In the genomic region with DNA sequence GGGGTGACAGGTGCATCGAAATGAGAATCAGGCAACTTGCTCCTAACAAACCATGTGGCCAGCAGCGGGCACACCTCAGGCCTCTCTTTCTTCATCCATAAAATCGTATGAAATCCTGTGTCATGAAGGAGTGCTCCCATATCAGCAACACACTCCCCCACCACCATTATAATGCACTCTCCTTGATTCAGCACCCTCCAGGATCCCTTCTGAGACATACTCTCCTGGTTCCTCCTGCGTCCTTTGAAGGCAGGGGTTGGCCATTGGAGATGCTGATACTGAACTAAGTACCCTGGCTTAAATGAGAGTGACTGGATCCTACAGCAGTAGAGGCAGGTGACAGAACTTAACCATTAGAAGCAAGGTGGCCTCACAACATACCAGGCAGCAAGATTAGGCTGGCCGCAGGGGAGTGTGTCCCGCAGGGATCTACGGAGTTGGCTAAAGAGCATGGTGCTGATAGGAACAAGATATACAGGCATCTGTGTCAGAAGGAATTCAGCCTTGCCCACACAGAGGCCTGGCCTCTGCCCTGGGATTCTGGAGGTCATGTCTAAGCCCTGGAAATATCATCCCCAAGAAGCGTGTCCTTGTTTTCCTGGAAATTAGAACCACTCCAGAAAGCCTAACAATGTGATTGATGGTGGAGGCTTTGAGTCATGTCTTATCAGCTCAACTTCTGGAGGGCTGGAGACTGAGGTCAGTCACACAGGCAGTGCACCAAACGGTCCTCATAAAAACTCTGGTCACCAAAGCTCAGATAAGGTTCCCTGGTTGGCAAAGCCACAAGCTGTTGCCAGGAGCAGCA, we compare ENCODE assay signal across 1 cellular context.
A peak's percentile ranks its signal among the peaks of the same experiment; 100 is the strongest.
TF ChIP-seq lines count a peak whose summit lies in the region.

No MANE protein-coding gene starts in this region.

TF ChIP-seq in K562, 482 proteins besides CTCF, POLR2A, EP300 and RAD21 (continued from another document and continues in another):
- TF ChIP-seq OTX1 (CRISPR knock-in tag; IDR thresholded peaks at IDR 0.05) (0 out of 2 replicates have a peak, but pooled peaks have one; percentile 52), PHTF2 (CRISPR knock-in tag; IDR thresholded peaks at IDR 0.05) (no peak), TARDBP (IDR thresholded peaks at IDR 0.05) (no peak), ZEB2 (IDR thresholded peaks at IDR 0.05) (peak; percentile 70), GTF2A2 (tag; IDR thresholded peaks at IDR 0.05) (no peak), ARHGAP35 (IDR thresholded peaks at IDR 0.05; ENCODE audit: partially characterized antibody) (no peak), CSDE1 (IDR thresholded peaks at IDR 0.05) (no peak), DPF2 (IDR thresholded peaks at IDR 0.05) (peak; percentile 93), RFX1 (IDR thresholded peaks at IDR 0.05) (peak; percentile 49), MEF2D (tag; conservative IDR thresholded peaks at IDR 0.05; ENCODE audit: low read depth) (no peak), MEIS2 (IDR thresholded peaks at IDR 0.05; ENCODE audit: partially characterized antibody) (peak; percentile 99), SMAD3 (CRISPR knock-in tag; conservative IDR thresholded peaks at IDR 0.05) (no peak), NCOA6 (IDR thresholded peaks at IDR 0.05) (no peak), ZNF79 (CRISPR knock-in tag; IDR thresholded peaks at IDR 0.05; ENCODE audit: low read depth) (no peak), NFE2 (IDR thresholded peaks at IDR 0.05; ENCODE audit: low read depth) (peak; percentile 53; the same call in 1 of the 2 replicates), RBM15 (IDR thresholded peaks at IDR 0.05; ENCODE audit: insufficient read depth, low read length) (no peak), SMARCA4 (IDR thresholded peaks at IDR 0.05) (peak; percentile 95), PYGO2 (tag; IDR thresholded peaks at IDR 0.05) (no peak), KAT8 (IDR thresholded peaks at IDR 0.05; ENCODE audit: low read depth) (no peak), KDM2B (CRISPR knock-in tag; IDR thresholded peaks at IDR 0.05) (no peak), HIVEP1 (CRISPR knock-in tag; IDR thresholded peaks at IDR 0.05) (0 out of 2 replicates have a peak, but pooled peaks have one; percentile 41), POLR2H (tag; IDR thresholded peaks at IDR 0.05; ENCODE audit: low read depth) (no peak), ZNF263 (CRISPR knock-in tag; IDR thresholded peaks at IDR 0.05; ENCODE audit: borderline replicate concordance) (peak; percentile 92), CHD4 (IDR thresholded peaks at IDR 0.05; ENCODE audit: insufficient read depth, insufficient replicate concordance, low read depth, low read length, poor library complexity, severe bottlenecking) (no peak), POLR2AphosphoS5 (IDR thresholded peaks at IDR 0.05; ENCODE audit: control insufficient read depth, insufficient read depth, low read depth, low read length) (peak; percentile 82), BCL6 (CRISPR knock-in tag; IDR thresholded peaks at IDR 0.05) (no peak), ETV1 (tag; conservative IDR thresholded peaks at IDR 0.05; ENCODE audit: low read depth) (no peak), KAT2B (IDR thresholded peaks at IDR 0.05; ENCODE audit: low read depth, low read length) (no peak), BRD4 (IDR thresholded peaks at IDR 0.05) (no peak)
- TF ChIP-seq, protein P1, sequence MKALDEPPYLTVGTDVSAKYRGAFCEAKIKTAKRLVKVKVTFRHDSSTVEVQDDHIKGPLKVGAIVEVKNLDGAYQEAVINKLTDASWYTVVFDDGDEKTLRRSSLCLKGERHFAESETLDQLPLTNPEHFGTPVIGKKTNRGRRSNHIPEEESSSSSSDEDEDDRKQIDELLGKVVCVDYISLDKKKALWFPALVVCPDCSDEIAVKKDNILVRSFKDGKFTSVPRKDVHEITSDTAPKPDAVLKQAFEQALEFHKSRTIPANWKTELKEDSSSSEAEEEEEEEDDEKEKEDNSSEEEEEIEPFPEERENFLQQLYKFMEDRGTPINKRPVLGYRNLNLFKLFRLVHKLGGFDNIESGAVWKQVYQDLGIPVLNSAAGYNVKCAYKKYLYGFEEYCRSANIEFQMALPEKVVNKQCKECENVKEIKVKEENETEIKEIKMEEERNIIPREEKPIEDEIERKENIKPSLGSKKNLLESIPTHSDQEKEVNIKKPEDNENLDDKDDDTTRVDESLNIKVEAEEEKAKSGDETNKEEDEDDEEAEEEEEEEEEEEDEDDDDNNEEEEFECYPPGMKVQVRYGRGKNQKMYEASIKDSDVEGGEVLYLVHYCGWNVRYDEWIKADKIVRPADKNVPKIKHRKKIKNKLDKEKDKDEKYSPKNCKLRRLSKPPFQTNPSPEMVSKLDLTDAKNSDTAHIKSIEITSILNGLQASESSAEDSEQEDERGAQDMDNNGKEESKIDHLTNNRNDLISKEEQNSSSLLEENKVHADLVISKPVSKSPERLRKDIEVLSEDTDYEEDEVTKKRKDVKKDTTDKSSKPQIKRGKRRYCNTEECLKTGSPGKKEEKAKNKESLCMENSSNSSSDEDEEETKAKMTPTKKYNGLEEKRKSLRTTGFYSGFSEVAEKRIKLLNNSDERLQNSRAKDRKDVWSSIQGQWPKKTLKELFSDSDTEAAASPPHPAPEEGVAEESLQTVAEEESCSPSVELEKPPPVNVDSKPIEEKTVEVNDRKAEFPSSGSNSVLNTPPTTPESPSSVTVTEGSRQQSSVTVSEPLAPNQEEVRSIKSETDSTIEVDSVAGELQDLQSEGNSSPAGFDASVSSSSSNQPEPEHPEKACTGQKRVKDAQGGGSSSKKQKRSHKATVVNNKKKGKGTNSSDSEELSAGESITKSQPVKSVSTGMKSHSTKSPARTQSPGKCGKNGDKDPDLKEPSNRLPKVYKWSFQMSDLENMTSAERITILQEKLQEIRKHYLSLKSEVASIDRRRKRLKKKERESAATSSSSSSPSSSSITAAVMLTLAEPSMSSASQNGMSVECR (CRISPR knock-in tag; IDR thresholded peaks at IDR 0.05): no peak
- TF ChIP-seq, protein P2, sequence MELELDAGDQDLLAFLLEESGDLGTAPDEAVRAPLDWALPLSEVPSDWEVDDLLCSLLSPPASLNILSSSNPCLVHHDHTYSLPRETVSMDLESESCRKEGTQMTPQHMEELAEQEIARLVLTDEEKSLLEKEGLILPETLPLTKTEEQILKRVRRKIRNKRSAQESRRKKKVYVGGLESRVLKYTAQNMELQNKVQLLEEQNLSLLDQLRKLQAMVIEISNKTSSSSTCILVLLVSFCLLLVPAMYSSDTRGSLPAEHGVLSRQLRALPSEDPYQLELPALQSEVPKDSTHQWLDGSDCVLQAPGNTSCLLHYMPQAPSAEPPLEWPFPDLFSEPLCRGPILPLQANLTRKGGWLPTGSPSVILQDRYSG (tag; conservative IDR thresholded peaks at IDR 0.05; ENCODE audit: low read depth): no peak
- TF ChIP-seq, protein P3, sequence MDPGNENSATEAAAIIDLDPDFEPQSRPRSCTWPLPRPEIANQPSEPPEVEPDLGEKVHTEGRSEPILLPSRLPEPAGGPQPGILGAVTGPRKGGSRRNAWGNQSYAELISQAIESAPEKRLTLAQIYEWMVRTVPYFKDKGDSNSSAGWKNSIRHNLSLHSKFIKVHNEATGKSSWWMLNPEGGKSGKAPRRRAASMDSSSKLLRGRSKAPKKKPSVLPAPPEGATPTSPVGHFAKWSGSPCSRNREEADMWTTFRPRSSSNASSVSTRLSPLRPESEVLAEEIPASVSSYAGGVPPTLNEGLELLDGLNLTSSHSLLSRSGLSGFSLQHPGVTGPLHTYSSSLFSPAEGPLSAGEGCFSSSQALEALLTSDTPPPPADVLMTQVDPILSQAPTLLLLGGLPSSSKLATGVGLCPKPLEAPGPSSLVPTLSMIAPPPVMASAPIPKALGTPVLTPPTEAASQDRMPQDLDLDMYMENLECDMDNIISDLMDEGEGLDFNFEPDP (CRISPR knock-in tag; IDR thresholded peaks at IDR 0.05): no peak
- TF ChIP-seq, protein P4, sequence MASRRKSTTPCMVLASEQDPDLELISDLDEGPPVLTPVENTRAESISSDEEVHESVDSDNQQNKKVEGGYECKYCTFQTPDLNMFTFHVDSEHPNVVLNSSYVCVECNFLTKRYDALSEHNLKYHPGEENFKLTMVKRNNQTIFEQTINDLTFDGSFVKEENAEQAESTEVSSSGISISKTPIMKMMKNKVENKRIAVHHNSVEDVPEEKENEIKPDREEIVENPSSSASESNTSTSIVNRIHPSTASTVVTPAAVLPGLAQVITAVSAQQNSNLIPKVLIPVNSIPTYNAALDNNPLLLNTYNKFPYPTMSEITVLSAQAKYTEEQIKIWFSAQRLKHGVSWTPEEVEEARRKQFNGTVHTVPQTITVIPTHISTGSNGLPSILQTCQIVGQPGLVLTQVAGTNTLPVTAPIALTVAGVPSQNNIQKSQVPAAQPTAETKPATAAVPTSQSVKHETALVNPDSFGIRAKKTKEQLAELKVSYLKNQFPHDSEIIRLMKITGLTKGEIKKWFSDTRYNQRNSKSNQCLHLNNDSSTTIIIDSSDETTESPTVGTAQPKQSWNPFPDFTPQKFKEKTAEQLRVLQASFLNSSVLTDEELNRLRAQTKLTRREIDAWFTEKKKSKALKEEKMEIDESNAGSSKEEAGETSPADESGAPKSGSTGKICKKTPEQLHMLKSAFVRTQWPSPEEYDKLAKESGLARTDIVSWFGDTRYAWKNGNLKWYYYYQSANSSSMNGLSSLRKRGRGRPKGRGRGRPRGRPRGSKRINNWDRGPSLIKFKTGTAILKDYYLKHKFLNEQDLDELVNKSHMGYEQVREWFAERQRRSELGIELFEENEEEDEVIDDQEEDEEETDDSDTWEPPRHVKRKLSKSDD (conservative IDR thresholded peaks at IDR 0.05; ENCODE audit: low read length): no peak
- TF ChIP-seq, protein P5, sequence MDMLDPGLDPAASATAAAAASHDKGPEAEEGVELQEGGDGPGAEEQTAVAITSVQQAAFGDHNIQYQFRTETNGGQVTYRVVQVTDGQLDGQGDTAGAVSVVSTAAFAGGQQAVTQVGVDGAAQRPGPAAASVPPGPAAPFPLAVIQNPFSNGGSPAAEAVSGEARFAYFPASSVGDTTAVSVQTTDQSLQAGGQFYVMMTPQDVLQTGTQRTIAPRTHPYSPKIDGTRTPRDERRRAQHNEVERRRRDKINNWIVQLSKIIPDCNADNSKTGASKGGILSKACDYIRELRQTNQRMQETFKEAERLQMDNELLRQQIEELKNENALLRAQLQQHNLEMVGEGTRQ (CRISPR knock-in tag; IDR thresholded peaks at IDR 0.05): no peak
- TF ChIP-seq, protein P6, sequence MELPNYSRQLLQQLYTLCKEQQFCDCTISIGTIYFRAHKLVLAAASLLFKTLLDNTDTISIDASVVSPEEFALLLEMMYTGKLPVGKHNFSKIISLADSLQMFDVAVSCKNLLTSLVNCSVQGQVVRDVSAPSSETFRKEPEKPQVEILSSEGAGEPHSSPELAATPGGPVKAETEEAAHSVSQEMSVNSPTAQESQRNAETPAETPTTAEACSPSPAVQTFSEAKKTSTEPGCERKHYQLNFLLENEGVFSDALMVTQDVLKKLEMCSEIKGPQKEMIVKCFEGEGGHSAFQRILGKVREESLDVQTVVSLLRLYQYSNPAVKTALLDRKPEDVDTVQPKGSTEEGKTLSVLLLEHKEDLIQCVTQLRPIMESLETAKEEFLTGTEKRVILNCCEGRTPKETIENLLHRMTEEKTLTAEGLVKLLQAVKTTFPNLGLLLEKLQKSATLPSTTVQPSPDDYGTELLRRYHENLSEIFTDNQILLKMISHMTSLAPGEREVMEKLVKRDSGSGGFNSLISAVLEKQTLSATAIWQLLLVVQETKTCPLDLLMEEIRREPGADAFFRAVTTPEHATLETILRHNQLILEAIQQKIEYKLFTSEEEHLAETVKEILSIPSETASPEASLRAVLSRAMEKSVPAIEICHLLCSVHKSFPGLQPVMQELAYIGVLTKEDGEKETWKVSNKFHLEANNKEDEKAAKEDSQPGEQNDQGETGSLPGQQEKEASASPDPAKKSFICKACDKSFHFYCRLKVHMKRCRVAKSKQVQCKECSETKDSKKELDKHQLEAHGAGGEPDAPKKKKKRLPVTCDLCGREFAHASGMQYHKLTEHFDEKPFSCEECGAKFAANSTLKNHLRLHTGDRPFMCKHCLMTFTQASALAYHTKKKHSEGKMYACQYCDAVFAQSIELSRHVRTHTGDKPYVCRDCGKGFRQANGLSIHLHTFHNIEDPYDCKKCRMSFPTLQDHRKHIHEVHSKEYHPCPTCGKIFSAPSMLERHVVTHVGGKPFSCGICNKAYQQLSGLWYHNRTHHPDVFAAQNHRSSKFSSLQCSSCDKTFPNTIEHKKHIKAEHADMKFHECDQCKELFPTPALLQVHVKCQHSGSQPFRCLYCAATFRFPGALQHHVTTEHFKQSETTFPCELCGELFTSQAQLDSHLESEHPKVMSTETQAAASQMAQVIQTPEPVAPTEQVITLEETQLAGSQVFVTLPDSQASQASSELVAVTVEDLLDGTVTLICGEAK (IDR thresholded peaks at IDR 0.05): no peak; the same call in 1 of the 2 replicates
- TF ChIP-seq, protein P6 (CRISPR knock-in tag; IDR thresholded peaks at IDR 0.05): no peak
- TF ChIP-seq, protein P7, sequence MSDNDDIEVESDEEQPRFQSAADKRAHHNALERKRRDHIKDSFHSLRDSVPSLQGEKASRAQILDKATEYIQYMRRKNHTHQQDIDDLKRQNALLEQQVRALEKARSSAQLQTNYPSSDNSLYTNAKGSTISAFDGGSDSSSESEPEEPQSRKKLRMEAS (CRISPR knock-in tag; IDR thresholded peaks at IDR 0.05): peak; percentile 69; the same call in 1 of the 2 replicates
- TF ChIP-seq, protein P8, sequence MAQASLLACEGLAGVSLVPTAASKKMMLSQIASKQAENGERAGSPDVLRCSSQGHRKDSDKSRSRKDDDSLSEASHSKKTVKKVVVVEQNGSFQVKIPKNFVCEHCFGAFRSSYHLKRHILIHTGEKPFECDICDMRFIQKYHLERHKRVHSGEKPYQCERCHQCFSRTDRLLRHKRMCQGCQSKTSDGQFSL (CRISPR knock-in tag; IDR thresholded peaks at IDR 0.05): no peak
- TF ChIP-seq, protein P8 (tag; IDR thresholded peaks at IDR 0.05): no peak
